Comparison of ENCODE assay signal across 8 cellular contexts in genomic region chr16:4425378-4426020, GRCh38. TPM values are rescaled to one million over a fixed set of nuclear protein-coding genes. Genes with fewer than 3 reads are reported as not detected.
DNase-seq lines count a peak whose midpoint lies in the region; ATAC-seq and TF ChIP-seq lines count a peak whose summit lies in the region.

Gene DNAJA3, plus strand, starts transcription at chr16:4425868. Its CDS starts 14 bp downstream, at chr16:4425882.

- H3K9me2 ChIP-seq in Loucy (replicated peaks; ENCODE audit: low read depth, low read length), result no peaks in the 10 kb centered on the region

- intact Hi-C loops in activated T-helper 2 cell treated with anti-CD3 and anti-CD28 coated beads, Interferon-gamma antibody, Interleukin-2, Interleukin-4, amounts not matched to agents 10 μg/mL and 5 μg/mL and 100 μg/mL, durations not matched to agents 14 hours and 24 hours and 36 hours (cut with micrococcal nuclease), result loop anchor here (1.0 to 2.0 kb wide), 3 partner anchors 9 to 191 kb away; partner anchors contain the start of genes CORO7 and HMOX2
- intact Hi-C loops in natural killer cell (cut with micrococcal nuclease), result loop anchor here (1.0 to 5.0 kb wide), 3 partner anchors 9 to 112 kb away; partner anchors contain the start of genes CDIP1, CORO7 and HMOX2

- peaks cover 22% of the 10 kb centered on the region for H3K4me1 Mint-ChIP-seq in activated T-helper 2 cell treated with anti-CD3 and anti-CD28 coated beads, Interferon-gamma antibody, Interleukin-2, Interleukin-4, amounts not matched to agents 10 μg/mL and 5 μg/mL and 100 μg/mL, durations not matched to agents 14 hours and 24 hours and 36 hours (ENCODE audit: low read depth)
- H3K4me1 Mint-ChIP-seq in natural killer cell, result peaks cover 21 to 32% of the 10 kb centered on the region in 2 donors

- H3K27ac Mint-ChIP-seq in activated T-helper 2 cell treated with anti-CD3 and anti-CD28 coated beads, Interferon-gamma antibody, Interleukin-2, Interleukin-4, amounts not matched to agents 10 μg/mL and 5 μg/mL and 100 μg/mL, durations not matched to agents 14 hours and 24 hours and 36 hours, result peak within 1 kb of the TSS; percentile 100
- H3K27ac Mint-ChIP-seq in natural killer cell, result peak within 1 kb of the TSS; percentile 98 to 99

- H3K9me3 ChIP-seq in Loucy (ENCODE audit: insufficient read depth, low read depth, low read length), result no peaks in the 10 kb centered on the region
- no peaks in the 10 kb centered on the region for H3K9me3 ChIP-seq in RWPE2 (ENCODE audit: severe bottlenecking)

- H3F3A ChIP-seq in Loucy (ENCODE audit: low read depth), result no peaks in the 10 kb centered on the region

- H3K4me3 ChIP-seq in H7 (ENCODE audit: insufficient read depth, low read depth, low read length) (peak within 1 kb of the TSS; percentile 89), Loucy (ENCODE audit: low read length, poor library complexity, severe bottlenecking) (peak within 1 kb of the TSS; percentile 93), RWPE2 (ENCODE audit: severe bottlenecking) (peak within 1 kb of the TSS; percentile 84), fibroblast of pulmonary artery (replicated peaks; ENCODE audit: low read depth, low read length) (peak within 1 kb of the TSS; percentile 80)

- H3K27ac ChIP-seq in RWPE2 (ENCODE audit: poor library complexity, severe bottlenecking), result peak within 1 kb of the TSS; percentile 79

- H3K36me3 ChIP-seq in H7 (replicated peaks; ENCODE audit: control insufficient read depth, insufficient read depth, low read length), result 0 out of 2 replicates have a peak, but pooled peaks cover 1% of the 10 kb centered on the region
- no peaks in the 10 kb centered on the region for H3K36me3 ChIP-seq in Loucy (ENCODE audit: insufficient read depth, low read length)
- peaks cover 19% of the 10 kb centered on the region for H3K36me3 ChIP-seq in RWPE2 (ENCODE audit: low read depth)

- ATAC-seq in RWPE2 (ENCODE audit: low read depth) (peak; percentile 93), natural killer cell (peak; percentile 91 to 97 (median 91))

- H3K27me3 ChIP-seq in H7 (ENCODE audit: control insufficient read depth, insufficient read depth, low read length) (no peaks in the 10 kb centered on the region), Loucy (ENCODE audit: insufficient read depth, low read length, poor library complexity, severe bottlenecking) (no peaks in the 10 kb centered on the region), RWPE2 (ENCODE audit: insufficient read depth, poor library complexity, severe bottlenecking) (no peaks in the 10 kb centered on the region)

- TF ChIP-seq CTCF in Loucy (conservative IDR thresholded peaks at IDR 0.05; ENCODE audit: low read length) (no peak), RWPE2 (IDR thresholded peaks at IDR 0.05; ENCODE audit: poor library complexity, severe bottlenecking) (no peak), fibroblast of pulmonary artery (IDR thresholded peaks at IDR 0.05; ENCODE audit: low read length, missing control alignments) (no peak), natural killer cell (IDR thresholded peaks at IDR 0.05) (no peak)

- peak; percentile 94 for DNase-seq in ELR (ENCODE audit: low read depth)
- DNase-seq in H7, result peak; percentile 99
- peak; percentile 92 for DNase-seq in RWPE2 (ENCODE audit: low spot score)
- DNase-seq in activated T-helper 2 cell treated with anti-CD3 and anti-CD28 coated beads, Interferon-gamma antibody, Interleukin-2, Interleukin-4, amounts not matched to agents 10 μg/mL and 5 μg/mL and 100 μg/mL, durations not matched to agents 14 hours and 24 hours and 36 hours (ENCODE audit: low spot score), result peak; percentile 91
- peak; percentile 96 for DNase-seq in fibroblast of pulmonary artery (ENCODE audit: low read depth)
- peak; percentile 93 for DNase-seq in natural killer cell
- DNase-seq in stimulated activated naive CD4-positive, alpha-beta T cell (lab: John Stamatoyannopoulos, UW), result peak; percentile 88 to 97 (median 93)

- peaks cover 7% of the 10 kb centered on the region for H3K4me1 ChIP-seq in Loucy (ENCODE audit: insufficient read depth, low read length, poor library complexity, severe bottlenecking)
- peaks cover 10% of the 10 kb centered on the region for H3K4me1 ChIP-seq in RWPE2 (ENCODE audit: insufficient read depth, poor library complexity, severe bottlenecking)

- peak within 1 kb of the TSS; percentile 96 for H2AFZ ChIP-seq in Loucy (ENCODE audit: low read length)

- peaks cover 23% of the 10 kb centered on the region for H3K79me2 ChIP-seq in Loucy (ENCODE audit: insufficient read depth, low read length)

- peak within 1 kb of the TSS; percentile 98 for H3K4me3 Mint-ChIP-seq in activated T-helper 2 cell treated with anti-CD3 and anti-CD28 coated beads, Interferon-gamma antibody, Interleukin-2, Interleukin-4, amounts not matched to agents 10 μg/mL and 5 μg/mL and 100 μg/mL, durations not matched to agents 14 hours and 24 hours and 36 hours (ENCODE audit: low read depth)
- peak within 1 kb of the TSS; percentile 94 for H3K4me3 Mint-ChIP-seq in natural killer cell

- H3K27me3 Mint-ChIP-seq in activated T-helper 2 cell treated with anti-CD3 and anti-CD28 coated beads, Interferon-gamma antibody, Interleukin-2, Interleukin-4, amounts not matched to agents 10 μg/mL and 5 μg/mL and 100 μg/mL, durations not matched to agents 14 hours and 24 hours and 36 hours (ENCODE audit: low read depth), result no peaks in the 10 kb centered on the region
- H3K27me3 Mint-ChIP-seq in natural killer cell (ENCODE audit: low read depth in 2 of 2), result no peaks in the 10 kb centered on the region

- H3K9me3 Mint-ChIP-seq in activated T-helper 2 cell treated with anti-CD3 and anti-CD28 coated beads, Interferon-gamma antibody, Interleukin-2, Interleukin-4, amounts not matched to agents 10 μg/mL and 5 μg/mL and 100 μg/mL, durations not matched to agents 14 hours and 24 hours and 36 hours, result no peaks in the 10 kb centered on the region
- no peaks in the 10 kb centered on the region for H3K9me3 Mint-ChIP-seq in natural killer cell

- peaks cover 9% of the 10 kb centered on the region for H4K20me1 ChIP-seq in Loucy (ENCODE audit: insufficient read depth, low read length, poor library complexity, severe bottlenecking)

- peak within 1 kb of the TSS; percentile 84 for H3K9ac ChIP-seq in Loucy (ENCODE audit: low read depth, low read length, poor library complexity, severe bottlenecking)

- H3K4me2 ChIP-seq in Loucy (ENCODE audit: low read depth, low read length, poor library complexity, severe bottlenecking), result peak within 1 kb of the TSS; percentile 94

- peaks cover 27% of the 10 kb centered on the region for H3K36me3 Mint-ChIP-seq in activated T-helper 2 cell treated with anti-CD3 and anti-CD28 coated beads, Interferon-gamma antibody, Interleukin-2, Interleukin-4, amounts not matched to agents 10 μg/mL and 5 μg/mL and 100 μg/mL, durations not matched to agents 14 hours and 24 hours and 36 hours (ENCODE audit: low read depth)
- no peaks in the 10 kb centered on the region for H3K36me3 Mint-ChIP-seq in natural killer cell

RNA-seq across cellular contexts. Expression of gene DNAJA3, which starts in this region (rescaled TPM):
- 85.5 and 87.8 TPM in 2 replicates for total RNA-seq in H7 (2014; rRNA removed; shearing (Covaris generic))
- 77.1 and 88.4 TPM in 2 replicates for total RNA-seq in activated T-helper 2 cell treated with anti-CD3 and anti-CD28 coated beads, Interferon-gamma antibody, Interleukin-2, Interleukin-4, amounts not matched to agents 10 μg/mL and 5 μg/mL and 100 μg/mL, durations not matched to agents 14 hours and 24 hours and 36 hours
- total RNA-seq in natural killer cell, result 10 to 100 TPM; 22.1 to 34.2 (median 27.2) TPM

Comparison
In these comparisons a context has a peak if more than half of its experiments do, and no peak if none do; other contexts are left out.
1. Peak in every context shown above with its lines: DNase-seq, ATAC-seq, H3K4me3 ChIP-seq and H3K27ac ChIP-seq.